12 cellular contexts compared by ENCODE assay signal in the genomic region with DNA sequence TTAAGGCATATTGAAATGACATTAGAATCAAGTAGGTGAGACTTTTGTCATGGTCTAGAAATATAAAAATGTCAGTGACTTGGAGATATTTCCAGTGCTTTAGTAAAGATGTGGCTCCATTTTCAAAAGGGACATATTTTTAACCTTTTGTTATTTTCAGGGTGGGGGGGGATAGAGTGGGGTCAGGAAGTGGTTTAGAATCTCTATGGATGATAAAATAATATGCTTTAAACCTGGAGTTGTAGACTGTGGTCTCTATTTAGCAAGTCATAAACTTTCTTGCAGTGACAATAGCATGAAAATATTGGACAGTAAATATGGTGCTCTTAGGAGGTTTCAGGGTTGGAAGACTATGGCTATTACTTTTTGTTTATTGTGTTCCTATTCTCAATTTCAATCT. TPM values are rescaled to one million over a fixed set of nuclear protein-coding genes. Genes with fewer than 3 reads are reported as not detected.
DNase-seq lines count a peak whose midpoint lies in the region; ATAC-seq, FAIRE-seq and TF ChIP-seq lines count a peak whose summit lies in the region.
"Had no signal": no experiment of that assay in that cellular context is flagged by ENCODE, and none has a peak within 500 bp of the region (broad histone marks: within the 10 kb centered on the region; RNA-seq: fewer than 3 reads in every experiment).

No MANE protein-coding gene starts in this region.

- intact Hi-C loops in activated CD4-positive, alpha-beta T cell treated with anti-CD3 and anti-CD28 coated beads, Interleukin-2, amount 10 ng/mL, durations not matched to agents 24 days and 14 days (cut with micrococcal nuclease) = loop anchor here (1.0 kb wide), 5 partner anchors 9 to 71 kb away; no protein-coding TSS in a partner anchor
- intact Hi-C loops in GM12878 (cut with micrococcal nuclease; ENCODE audit: unreplicated experiment) = loop anchor here (1.0 to 10.0 kb wide), 4 partner anchors 29 to 1264 kb away; a partner anchor contains a TSS

- TF ChIP-seq RAD21 in GM12878 (IDR thresholded peaks at IDR 0.05; ENCODE audit: insufficient read depth, low read depth, low read length) = no peak

- DNase-seq in activated CD4-positive, alpha-beta T cell treated with anti-CD3 and anti-CD28 coated beads, Interleukin-2, amount 10 ng/mL, durations not matched to agents 24 days and 14 days = no peak
- DNase-seq in activated CD4-positive, alpha-beta T cell treated with anti-CD3 and anti-CD28 coated beads, Interleukin-2, amount 50 U/mL, for 4 hours = no peak
- DNase-seq in NAMALWA (ENCODE audit: low spot score) = peak; percentile 16
- DNase-seq in GM12878 (ENCODE audit: low read depth, low spot score) = no peak
- DNase-seq in small intestine = no peak
- DNase-seq: NCI-H446 treated with DMSO at 0.1 percent for 48 hours, SJCRH30 had no signal

- POLR2A ChIA-PET in GM12878 (lab: Charles Lee) = interaction anchor here (0.6 to 6.2 kb wide), 14 partner anchors 8 to 49 kb away, joined by 4 to 156 read pairs (median 18); a partner anchor contains a TSS

- RAD21 ChIA-PET in GM12878 (lab: Charles Lee; ENCODE audit: unreplicated experiment) = interaction anchor here (0.6 to 9.8 kb wide), 12 partner anchors 9 to 417 kb away, joined by 5 to 329 read pairs (median 22); a partner anchor contains a TSS

- peaks cover 67% of the 10 kb centered on the region for H3K4me1 Mint-ChIP-seq in activated CD4-positive, alpha-beta T cell treated with anti-CD3 and anti-CD28 coated beads, Interleukin-2, amount 10 ng/mL, durations not matched to agents 24 days and 14 days
- peaks cover 45% of the 10 kb centered on the region for H3K4me1 Mint-ChIP-seq in nephron

- H3K9me3 Mint-ChIP-seq in activated CD4-positive, alpha-beta T cell treated with anti-CD3 and anti-CD28 coated beads, Interleukin-2, amount 10 ng/mL, durations not matched to agents 24 days and 14 days = no peaks in the 10 kb centered on the region
- H3K9me3 Mint-ChIP-seq in nephron = no peaks in the 10 kb centered on the region

- TF ChIP-seq CTCF in GM12878 (IDR thresholded peaks at IDR 0.05 in 2 of 3, conservative IDR thresholded peaks at IDR 0.05 in 1 of 3; ENCODE audit: control insufficient read depth in 2 of 3, extremely low read depth in 1 of 3, insufficient read depth in 1 of 3, low read depth in 3 of 3, low read length in 3 of 3) (no peak), nephron (IDR thresholded peaks at IDR 0.05; ENCODE audit: unreplicated experiment in 3 of 3) (no peak)

- CTCF ChIA-PET in GM12878 (lab: Yijun Ruan, JAX) = interaction anchor here (1.0 to 9.8 kb wide), 6 partner anchors 9 to 375 kb away, joined by 3 to 230 read pairs (median 8); no protein-coding TSS in a partner anchor

- TF ChIP-seq POLR2A in GM12878 (IDR thresholded peaks at IDR 0.05; ENCODE audit: low read depth, low read length) = no peak

- ATAC-seq in GM12878 (no peak), HG03097 (IDR thresholded peaks at IDR 0.05; ENCODE audit: low FRiP score, unreplicated experiment) (no peak), GM21447 (IDR thresholded peaks at IDR 0.05; ENCODE audit: unreplicated experiment) (no peak)

- H3K27ac Mint-ChIP-seq in activated CD4-positive, alpha-beta T cell treated with anti-CD3 and anti-CD28 coated beads, Interleukin-2, amount 10 ng/mL, durations not matched to agents 24 days and 14 days = peak overlapping the region; percentile 100
- H3K27ac Mint-ChIP-seq in nephron = peak overlapping the region; percentile 78 to 94 (median 88)

- no TSS peak for BruUV-seq in GM12878 (replicated peaks; lab: Mats Ljungman, UMichigan)

- H4K20me1 ChIP-seq in GM12878 (ENCODE audit: control insufficient read depth, insufficient read depth) = no peaks in the 10 kb centered on the region; the same call in 1 of the 2 replicates

- FAIRE-seq in GM12878 (lab: Jason Lieb, UNC) (no peak), small intestine (lab: Jason Lieb, UNC) (no peak)
- FAIRE-seq: A549 had no signal

- no peaks in the 10 kb centered on the region for H3K27me3 ChIP-seq in GM12878 (replicated peaks in 1 of 2; ENCODE audit: control insufficient read depth in 2 of 2, insufficient read depth in 2 of 2, low read length in 1 of 2)
- H3K27me3 ChIP-seq in small intestine (ENCODE audit: control insufficient read depth in 2 of 2, insufficient read depth in 2 of 2, low read length in 2 of 2) = no peaks in the 10 kb centered on the region
- H3K27me3 ChIP-seq: cardiac muscle cell had no signal

- no peaks in the 10 kb centered on the region for H3K27me3 Mint-ChIP-seq in activated CD4-positive, alpha-beta T cell treated with anti-CD3 and anti-CD28 coated beads, Interleukin-2, amount 10 ng/mL, durations not matched to agents 24 days and 14 days
- H3K27me3 Mint-ChIP-seq in nephron (ENCODE audit: low read depth) = peaks cover 4% of the 10 kb centered on the region

- H3K9ac ChIP-seq in GM12878 (ENCODE audit: control insufficient read depth, insufficient read depth, low read length) = peak overlapping the region; percentile 91

- peaks cover 83% of the 10 kb centered on the region for H3K79me2 ChIP-seq in GM12878 (ENCODE audit: control insufficient read depth, insufficient read depth, low read length)

- H3K4me3 ChIP-seq in GM12878 (peak overlapping the region; percentile 88), small intestine (ENCODE audit: low read depth in 1 of 2, low read length in 2 of 2) (no peak overlapping the region)
- H3K4me3 ChIP-seq: cardiac muscle cell, SJCRH30 had no signal

- H3K36me3 Mint-ChIP-seq in activated CD4-positive, alpha-beta T cell treated with anti-CD3 and anti-CD28 coated beads, Interleukin-2, amount 10 ng/mL, durations not matched to agents 24 days and 14 days (ENCODE audit: low read depth) = peaks cover 43% of the 10 kb centered on the region
- H3K36me3 Mint-ChIP-seq in nephron (ENCODE audit: low read depth) = no peaks in the 10 kb centered on the region

- no peak for TF ChIP-seq EP300 in GM12878 (IDR thresholded peaks at IDR 0.05; ENCODE audit: borderline replicate concordance in 1 of 2, control insufficient read depth in 1 of 2, low read depth in 2 of 2, low read length in 2 of 2)

- H3K36me3 ChIP-seq in GM12878 (ENCODE audit: control insufficient read depth in 2 of 2, insufficient read depth in 2 of 2, low read length in 1 of 2) (peaks cover 0 to 5% of the 10 kb centered on the region in 2 experiments; a peak in 3 of 4 replicates), small intestine (ENCODE audit: control insufficient read depth in 2 of 2, insufficient read depth in 2 of 2, low read length in 2 of 2) (no peaks in the 10 kb centered on the region)
- H3K36me3 ChIP-seq: cardiac muscle cell, SJCRH30 had no signal

- H2AFZ ChIP-seq in GM12878 (ENCODE audit: control insufficient read depth, low read depth, low read length) = no peak overlapping the region

- H3K27ac ChIP-seq in GM12878 (ENCODE audit: control insufficient read depth, insufficient read depth) = peak overlapping the region; percentile 96
- H3K27ac ChIP-seq in small intestine (ENCODE audit: low read depth in 1 of 2, low read length in 1 of 2) = no peak overlapping the region
- H3K27ac ChIP-seq: cardiac muscle cell, SJCRH30 had no signal

- peaks cover 32% of the 10 kb centered on the region for H3K4me1 ChIP-seq in GM12878 (ENCODE audit: control insufficient read depth, insufficient read depth, low read length)
- H3K4me1 ChIP-seq in small intestine (ENCODE audit: control insufficient read depth in 2 of 2, insufficient read depth in 1 of 2, low read depth in 1 of 2, low read length in 1 of 2) = peaks cover 6 to 8% of the 10 kb centered on the region in 2 donors

- H3K9me3 ChIP-seq in GM12878 (replicated peaks; ENCODE audit: control insufficient read depth, insufficient read depth, low read length) (no peaks in the 10 kb centered on the region), small intestine (ENCODE audit: control insufficient read depth, low read depth) (no peaks in the 10 kb centered on the region)
- H3K9me3 ChIP-seq: A549, SJCRH30 had no signal

- H3K4me2 ChIP-seq in GM12878 (ENCODE audit: control insufficient read depth, insufficient read depth) = peak overlapping the region; percentile 10; the same call in 1 of the 2 replicates

- SMC1A ChIA-PET in GM12878 (lab: Charles Lee; ENCODE audit: uncharacterized antibody, unreplicated experiment) = interaction anchor here (1.7 to 15.7 kb wide), 12 partner anchors 8 to 375 kb away, joined by 7 to 511 read pairs (median 26); a partner anchor contains a TSS

- peak overlapping the region; percentile 100 for H3K4me3 Mint-ChIP-seq in activated CD4-positive, alpha-beta T cell treated with anti-CD3 and anti-CD28 coated beads, Interleukin-2, amount 10 ng/mL, durations not matched to agents 24 days and 14 days
- H3K4me3 Mint-ChIP-seq in nephron = peak overlapping the region in 2 of 3 experiments; percentile 74 to 80

- in situ Hi-C loops in GM12878 (cut with MboI) = no loop called here

RNA-seq across cellular contexts. Expression of a gene that starts 46.9 kb away (rescaled TPM):
- 88.9 and 94.3 TPM in 2 replicates for total RNA-seq in activated CD4-positive, alpha-beta T cell treated with anti-CD3 and anti-CD28 coated beads, Interleukin-2, amount 10 ng/mL, durations not matched to agents 24 days and 14 days
- total RNA-seq in GM12878 (2013; cell fraction: nucleolus; rRNA removed) = 68.9 and 70.9 TPM in 2 replicates
- total RNA-seq in GM12878 (2014; rRNA removed) = 234 and 273 TPM in 2 replicates
- total RNA-seq in GM12878 (2014; rRNA removed; fragmentation: Illumina TruSeq; extraction: Trizol) = 301 TPM in 2 replicates
- total RNA-seq in GM12878 (2021) = 154 and 168 TPM in 2 replicates
- polyA plus RNA-seq in GM12878 (2011; ENCODE audit: low read depth) = 244 TPM
- polyA plus RNA-seq in GM12878 (2011; rRNA removed) = 322 and 441 TPM in 2 replicates
- polyA plus RNA-seq in GM12878 (2011; cell fraction: cytosol; rRNA removed) = 515 and 857 TPM in 2 replicates
- polyA plus RNA-seq in GM12878 (2011; cell fraction: nucleus; rRNA removed) = 224 and 286 TPM in 2 replicates
- polyA plus RNA-seq in GM12878 (2012) = 111 and 166 TPM in 2 replicates
- 609 and 993 TPM in 2 replicates for polyA plus RNA-seq in GM12878 (2014; fragmentation: Illumina TruSeq; extraction: Trizol)
- polyA plus RNA-seq in GM12878 (2014; fragmentation: Nextera tagmentation; extraction: Ambion mirVana) = 1,000 to 10,000 TPM in 1 of 2 experiments, 100 to 1,000 TPM in 1; 946 to 1,033 TPM
- polyA plus RNA-seq in GM12878 (2014; rRNA removed) = 230 and 381 TPM in 2 replicates
- 100 to 1,000 TPM; 372 to 407 TPM for polyA plus RNA-seq in GM12878 (2016; fragmentation: Nextera tagmentation; extraction: Ambion mirVana)
- polyA minus RNA-seq in GM12878 (2011; rRNA and poly(A)+ RNA removed) = 99.0 and 141 TPM in 2 replicates
- polyA minus RNA-seq in GM12878 (2011; cell fraction: cytosol; rRNA and poly(A)+ RNA removed) = 31.5 and 38.2 TPM in 2 replicates
- 38.2 and 46.3 TPM in 2 replicates for polyA minus RNA-seq in GM12878 (2011; cell fraction: nucleus; rRNA and poly(A)+ RNA removed)
- 10 to 100 TPM in 2 of 3 donors, 1 to 10 TPM in 1; 8.4 to 98.9 (median 12.1) TPM for polyA plus RNA-seq in small intestine

RNA-seq across cellular contexts. Expression of a gene that starts 49.7 kb away (rescaled TPM):
- 38.4 and 39.8 TPM in 2 replicates for total RNA-seq in activated CD4-positive, alpha-beta T cell treated with anti-CD3 and anti-CD28 coated beads, Interleukin-2, amount 10 ng/mL, durations not matched to agents 24 days and 14 days
- 36.9 and 53.4 TPM in 2 replicates for total RNA-seq in GM12878 (2013; cell fraction: nucleolus; rRNA removed)
- total RNA-seq in GM12878 (2014; rRNA removed) = 32.9 and 36.2 TPM in 2 replicates
- 51.9 and 56.0 TPM in 2 replicates for total RNA-seq in GM12878 (2014; rRNA removed; fragmentation: Illumina TruSeq; extraction: Trizol)
- total RNA-seq in GM12878 (2021) = 35.2 and 38.6 TPM in 2 replicates
- 47.3 TPM for polyA plus RNA-seq in GM12878 (2011; ENCODE audit: low read depth)
- 52.8 and 77.4 TPM in 2 replicates for polyA plus RNA-seq in GM12878 (2011; rRNA removed)
- polyA plus RNA-seq in GM12878 (2011; cell fraction: cytosol; rRNA removed) = 12.9 and 15.4 TPM in 2 replicates
- 30.5 and 31.1 TPM in 2 replicates for polyA plus RNA-seq in GM12878 (2011; cell fraction: nucleus; rRNA removed)
- polyA plus RNA-seq in GM12878 (2012) = 63.6 and 64.4 TPM in 2 replicates
- polyA plus RNA-seq in GM12878 (2014; fragmentation: Illumina TruSeq; extraction: Trizol) = 55.2 and 57.7 TPM in 2 replicates
- 10 to 100 TPM; 40.9 to 41.2 TPM for polyA plus RNA-seq in GM12878 (2014; fragmentation: Nextera tagmentation; extraction: Ambion mirVana)
- 32.7 and 35.9 TPM in 2 replicates for polyA plus RNA-seq in GM12878 (2014; rRNA removed)
- 10 to 100 TPM; 53.4 to 54.0 TPM for polyA plus RNA-seq in GM12878 (2016; fragmentation: Nextera tagmentation; extraction: Ambion mirVana)
- 23.0 and 30.4 TPM in 2 replicates for polyA minus RNA-seq in GM12878 (2011; rRNA and poly(A)+ RNA removed)
- polyA minus RNA-seq in GM12878 (2011; cell fraction: cytosol; rRNA and poly(A)+ RNA removed) = 8.7 and 16.0 TPM in 2 replicates
- 13.4 and 20.5 TPM in 2 replicates for polyA minus RNA-seq in GM12878 (2011; cell fraction: nucleus; rRNA and poly(A)+ RNA removed)
- polyA plus RNA-seq in small intestine = 10 to 100 TPM; 19.9 to 44.0 (median 32.9) TPM
